Comparison of ENCODE assay signal across 8 cellular contexts in genomic region chr10:68406111-68406814, GRCh38. TPM values are rescaled to one million over a fixed set of nuclear protein-coding genes. Genes with fewer than 3 reads are reported as not detected.
DNase-seq lines count a peak whose midpoint lies in the region; ATAC-seq and TF ChIP-seq lines count a peak whose summit lies in the region.

No MANE protein-coding gene starts in this region.

- TF ChIP-seq CTCF in Caco-2 (IDR thresholded peaks at IDR 0.05; ENCODE audit: insufficient read depth in 1 of 2, low read depth in 1 of 2, low read length in 1 of 2, severe bottlenecking in 1 of 2, unreplicated experiment in 1 of 2) (no peak), omental fat pad (IDR thresholded peaks at IDR 0.05) (no peak), vagina (IDR thresholded peaks at IDR 0.05) (no peak)

- peak overlapping the region; percentile 95 for H3K4me3 Mint-ChIP-seq in Caco-2 (ENCODE audit: unreplicated experiment)
- peak overlapping the region; percentile 89 for H3K4me3 Mint-ChIP-seq in activated naive CD8-positive, alpha-beta T cell treated with anti-CD3 and anti-CD28 coated beads for 36 hours

- peak overlapping the region; percentile 97 for H3K27ac Mint-ChIP-seq in Caco-2 (ENCODE audit: unreplicated experiment)
- peak overlapping the region; percentile 82 for H3K27ac Mint-ChIP-seq in activated naive CD8-positive, alpha-beta T cell treated with anti-CD3 and anti-CD28 coated beads for 36 hours

- intact Hi-C loops in Caco-2 (cut with micrococcal nuclease; ENCODE audit: unreplicated experiment) (loop anchor here (1.0 to 2.0 kb wide), 3 partner anchors 65 to 315 kb away; partner anchors contain the start of genes CCAR1, DNA2 and SLC25A16), head of caudate nucleus (cut with DNase I) (loop anchor here (5.0 kb wide), 1 partner anchor 316 kb away; the partner anchor contains the start of gene CCAR1), vagina (cut with DNase I) (no loop called here)

- H3K36me3 ChIP-seq in Caco-2 (ENCODE audit: control insufficient read depth, insufficient read depth, low read length): no peaks in the 10 kb centered on the region
- H3K36me3 ChIP-seq in vagina: peaks cover 0 to 3% of the 10 kb centered on the region in 2 donors

- H3K4me3 ChIP-seq in Caco-2 (ENCODE audit: low read depth, low read length) (peak overlapping the region; percentile 99), vagina (peak overlapping the region; percentile 82 to 99)

- H3K4me1 ChIP-seq in Caco-2 (peaks cover 7% of the 10 kb centered on the region; the same call in 1 of the 2 replicates), vagina (peaks cover 17% of the 10 kb centered on the region)

- no peaks in the 10 kb centered on the region for H3K9me3 Mint-ChIP-seq in Caco-2 (ENCODE audit: unreplicated experiment)
- no peaks in the 10 kb centered on the region for H3K9me3 Mint-ChIP-seq in activated naive CD8-positive, alpha-beta T cell treated with anti-CD3 and anti-CD28 coated beads for 36 hours

- H3K27me3 ChIP-seq in Caco-2 (replicated peaks; ENCODE audit: control insufficient read depth, insufficient read depth, low read length) (no peaks in the 10 kb centered on the region), vagina (no peaks in the 10 kb centered on the region)

- peaks cover 16% of the 10 kb centered on the region for H3K4me1 Mint-ChIP-seq in Caco-2 (ENCODE audit: low read depth, unreplicated experiment)
- peaks cover 19% of the 10 kb centered on the region for H3K4me1 Mint-ChIP-seq in activated naive CD8-positive, alpha-beta T cell treated with anti-CD3 and anti-CD28 coated beads for 36 hours

- TSS peak; percentile 34 for BruUV-seq in Caco-2 (replicated peaks; lab: Mats Ljungman, UMichigan)

- peak overlapping the region; percentile 95 for H3K27ac ChIP-seq in vagina

- H3K27me3 Mint-ChIP-seq in Caco-2 (ENCODE audit: insufficient read depth, unreplicated experiment): no peaks in the 10 kb centered on the region
- no peaks in the 10 kb centered on the region for H3K27me3 Mint-ChIP-seq in activated naive CD8-positive, alpha-beta T cell treated with anti-CD3 and anti-CD28 coated beads for 36 hours

- POLR2A ChIA-PET in Caco-2 (lab: Charles Lee): interaction anchor here (0.6 to 0.9 kb wide), 5 partner anchors 68 to 550 kb away, joined by 3 to 12 read pairs (median 6); partner anchors contain the start of genes DDX21, HNRNPH3 and STOX1

- no peaks in the 10 kb centered on the region for H3K9me3 ChIP-seq in Caco-2
- H3K9me3 ChIP-seq in vagina: no peaks in the 10 kb centered on the region

- DNase-seq in Caco-2 (peak; percentile 68 to 78), OCI-M1 (lab: John Stamatoyannopoulos, UW) (peak; percentile 70), head of caudate nucleus (peak in 36 of 42 donors; percentile 23 to 69 (median 46)), omental fat pad (ENCODE audit: low spot score) (no peak), vagina (ENCODE audit: extremely low spot score in 2 of 2) (no peak)
- peak; percentile 60 for DNase-seq in activated naive CD8-positive, alpha-beta T cell treated with anti-CD3 and anti-CD28 coated beads for 36 hours

- no peak for TF ChIP-seq POLR2A in vagina (IDR thresholded peaks at IDR 0.05)

- peaks cover 33% of the 10 kb centered on the region for H3K36me3 Mint-ChIP-seq in Caco-2 (ENCODE audit: insufficient read depth, unreplicated experiment)
- no peaks in the 10 kb centered on the region for H3K36me3 Mint-ChIP-seq in activated naive CD8-positive, alpha-beta T cell treated with anti-CD3 and anti-CD28 coated beads for 36 hours

- ATAC-seq in GM19395 (IDR thresholded peaks at IDR 0.05; ENCODE audit: unreplicated experiment): peak; percentile 42
- peak; percentile 28 for ATAC-seq in HG03457 (IDR thresholded peaks at IDR 0.05; ENCODE audit: unreplicated experiment)
- peak; percentile 71 for ATAC-seq in omental fat pad (ENCODE audit: low FRiP score)

- CTCF ChIA-PET in Caco-2 (lab: Charles Lee): interaction anchor here (0.6 to 1.0 kb wide), 10 partner anchors 8 to 193 kb away, joined by 3 to 5 read pairs (median 4); partner anchors contain the start of gene DNA2

RNA-seq across cellular contexts. Expression of gene RUFY2, which starts 0.8 kb away (rescaled TPM):
- total RNA-seq in Caco-2 (2022) (42.4 and 44.0 TPM in 2 replicates), omental fat pad (10 to 100 TPM; 21.3 to 34.5 (median 22.8) TPM), vagina (24.8 TPM)
- total RNA-seq in activated naive CD8-positive, alpha-beta T cell treated with anti-CD3 and anti-CD28 coated beads for 36 hours: 1 to 10 TPM; 7.1 TPM

Comparison
In these comparisons a context has a peak if more than half of its experiments do, and no peak if none do; other contexts are left out.
1. DNase-seq: peak in Caco-2 (2 of 2), OCI-M1 (single experiment), activated naive CD8-positive, alpha-beta T cell treated with anti-CD3 and anti-CD28 coated beads for 36 hours (single experiment) and head of caudate nucleus (36 of 42); none in omental fat pad (single experiment) and vagina (0 of 2).
2. Peak in every context shown above with its lines, with median percentiles within 50 percentile points of each other: ATAC-seq.